ENCODE assay signal across 19 cellular contexts in genomic region chr12:122850048-122850445, GRCh38.
"Had no signal": no experiment of that assay in that cellular context is flagged by ENCODE, and none has a peak within 500 bp of the region (broad histone marks: within the 10 kb centered on the region; RNA-seq: fewer than 3 reads in every experiment).

No MANE protein-coding gene starts in this region.

- H3K27me3 Mint-ChIP-seq: activated CD4-positive, alpha-beta memory T cell treated with anti-CD3 and anti-CD28 coated beads, Interleukin-2, amount 10 ng/mL, durations not matched to agents 7 days and 5 days; activated naive CD4-positive, alpha-beta T cell treated with anti-CD3 and anti-CD28 coated beads, Interleukin-2, amount 50 U/mL, for 24 hours; activated T-cell treated with anti-CD3 and anti-CD28 coated beads, Interleukin-2, amount 50 U/mL, for 24 hours; dendritic cell treated with granulocyte-macrophage colony-stimulating factor and Interleukin-4, amounts not matched to agents 40 ng/mL and 50 ng/mL, for 4 days; effector memory CD8-positive, alpha-beta T cell; T-helper 17 cell had no signal

- H3K9me3 Mint-ChIP-seq: activated CD4-positive, alpha-beta memory T cell treated with anti-CD3 and anti-CD28 coated beads, Interleukin-2, amount 10 ng/mL, durations not matched to agents 7 days and 5 days; activated naive CD4-positive, alpha-beta T cell treated with anti-CD3 and anti-CD28 coated beads, Interleukin-2, amount 50 U/mL, for 24 hours; activated T-cell treated with anti-CD3 and anti-CD28 coated beads, Interleukin-2, amount 50 U/mL, for 24 hours; dendritic cell treated with granulocyte-macrophage colony-stimulating factor and Interleukin-4, amounts not matched to agents 40 ng/mL and 50 ng/mL, for 4 days; effector memory CD8-positive, alpha-beta T cell; immature natural killer cell; neural progenitor cell had no signal

- H3K4me1 ChIP-seq: neural progenitor cell had no signal

- H3K4me2 ChIP-seq: neural progenitor cell had no signal

- H2AFZ ChIP-seq: neural progenitor cell, parathyroid adenoma had no signal

- DNase-seq: activated CD4-positive, alpha-beta memory T cell treated with anti-CD3 and anti-CD28 coated beads, Interleukin-2, amount 10 ng/mL, durations not matched to agents 7 days and 5 days; activated CD4-positive, alpha-beta T cell treated with anti-CD3 and anti-CD28 coated beads for 4 hours; activated effector memory CD4-positive, alpha-beta T cell treated with anti-CD3 and anti-CD28 coated beads, Interleukin-2, amount 50 U/mL, for 16 hours; activated T-cell treated with anti-CD3 and anti-CD28 coated beads, Interleukin-2, amount 50 U/mL, for 24 hours; effector memory CD8-positive, alpha-beta T cell; foreskin melanocyte; immature natural killer cell; left cardiac atrium; stimulated activated CD4-positive, alpha-beta T cell treated with anti-CD3 and anti-CD28 coated beads, Interleukin-12 subunit alpha, Interleukin-12 subunit beta, amount 100 ng/mL, for 4 hours; stimulated activated naive CD4-positive, alpha-beta T cell; T-helper 17 cell; WERI-Rb-1 had no signal

- H3K36me3 ChIP-seq: adrenal gland, neural progenitor cell had no signal

- H3K27me3 ChIP-seq: adrenal gland, heart left ventricle, neural progenitor cell had no signal

- H3K9ac ChIP-seq: neural progenitor cell, parathyroid adenoma had no signal

- H3K4me1 Mint-ChIP-seq: activated CD4-positive, alpha-beta memory T cell treated with anti-CD3 and anti-CD28 coated beads, Interleukin-2, amount 10 ng/mL, durations not matched to agents 7 days and 5 days; activated naive CD4-positive, alpha-beta T cell treated with anti-CD3 and anti-CD28 coated beads, Interleukin-2, amount 50 U/mL, for 24 hours; immature natural killer cell had no signal

- H3K27ac ChIP-seq: adrenal gland, epithelial cell of prostate, neural progenitor cell, parathyroid adenoma, WERI-Rb-1 had no signal

- H3K4me3 Mint-ChIP-seq: activated CD4-positive, alpha-beta memory T cell treated with anti-CD3 and anti-CD28 coated beads, Interleukin-2, amount 10 ng/mL, durations not matched to agents 7 days and 5 days; activated naive CD4-positive, alpha-beta T cell treated with anti-CD3 and anti-CD28 coated beads, Interleukin-2, amount 50 U/mL, for 24 hours; activated T-cell treated with anti-CD3 and anti-CD28 coated beads, Interleukin-2, amount 50 U/mL, for 24 hours; dendritic cell treated with granulocyte-macrophage colony-stimulating factor and Interleukin-4, amounts not matched to agents 40 ng/mL and 50 ng/mL, for 4 days; effector memory CD8-positive, alpha-beta T cell; immature natural killer cell; neural progenitor cell; T-helper 17 cell had no signal

- ATAC-seq: effector memory CD8-positive, alpha-beta T cell; T-helper 17 cell had no signal

- H3K36me3 Mint-ChIP-seq: activated naive CD4-positive, alpha-beta T cell treated with anti-CD3 and anti-CD28 coated beads, Interleukin-2, amount 50 U/mL, for 24 hours had no signal

- H3K9me3 ChIP-seq: adrenal gland, heart left ventricle had no signal

- H3K4me3 ChIP-seq: adrenal gland, heart left ventricle, neural progenitor cell had no signal

- H3K27ac Mint-ChIP-seq: activated CD4-positive, alpha-beta memory T cell treated with anti-CD3 and anti-CD28 coated beads, Interleukin-2, amount 10 ng/mL, durations not matched to agents 7 days and 5 days; activated naive CD4-positive, alpha-beta T cell treated with anti-CD3 and anti-CD28 coated beads, Interleukin-2, amount 50 U/mL, for 24 hours; activated T-cell treated with anti-CD3 and anti-CD28 coated beads, Interleukin-2, amount 50 U/mL, for 24 hours; dendritic cell treated with granulocyte-macrophage colony-stimulating factor and Interleukin-4, amounts not matched to agents 40 ng/mL and 50 ng/mL, for 4 days; effector memory CD8-positive, alpha-beta T cell; neural progenitor cell; T-helper 17 cell had no signal
